In the genomic region with DNA sequence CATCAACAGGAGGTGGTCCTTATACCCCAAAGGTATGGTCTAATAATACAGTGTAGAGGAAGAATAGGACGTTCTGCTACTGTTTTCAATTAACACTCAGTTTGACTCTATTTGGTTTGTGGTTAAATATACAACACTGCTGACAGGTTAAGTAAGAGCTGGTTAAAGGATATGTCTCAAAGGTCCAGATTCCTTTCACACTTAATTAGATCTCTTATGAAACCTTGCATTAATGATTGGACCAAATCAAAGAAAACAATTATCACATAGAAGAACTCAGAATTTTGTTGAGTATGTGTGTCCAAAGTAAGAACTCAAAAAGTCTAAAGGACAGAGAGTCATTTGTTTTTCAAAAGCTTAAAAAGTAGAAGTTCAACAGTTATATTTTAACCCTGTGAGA, we compare ENCODE assay signal across 26 cellular contexts. TPM values are rescaled to one million over a fixed set of nuclear protein-coding genes. Genes with fewer than 3 reads are reported as not detected.
DNase-seq lines count a peak whose midpoint lies in the region; ATAC-seq, FAIRE-seq and TF ChIP-seq lines count a peak whose summit lies in the region.
"Had no signal": no experiment of that assay in that cellular context is flagged by ENCODE, and none has a peak within 500 bp of the region (broad histone marks: within the 10 kb centered on the region; RNA-seq: fewer than 3 reads in every experiment).

No MANE protein-coding gene starts in this region.

- no peak for TF ChIP-seq RAD21 in HepG2 (CRISPR knock-in tag; IDR thresholded peaks at IDR 0.05)

- TF ChIP-seq EP300 in HepG2 (IDR thresholded peaks at IDR 0.05; ENCODE audit: low read depth in 2 of 2, low read length in 2 of 2), result no peak
- TF ChIP-seq EP300 in HepG2 (CRISPR knock-in tag; IDR thresholded peaks at IDR 0.05; ENCODE audit: borderline replicate concordance), result no peak

- no peaks in the 10 kb centered on the region; a peak in 1 of 5 replicates for H3K27me3 ChIP-seq in HepG2 (ENCODE audit: control insufficient read depth in 1 of 2, insufficient read depth in 2 of 2, low read length in 2 of 2)
- H3K27me3 ChIP-seq in right lobe of liver, result no peaks in the 10 kb centered on the region
- no peaks in the 10 kb centered on the region for H3K27me3 ChIP-seq in psoas muscle (ENCODE audit: insufficient read depth in 3 of 3, low read length in 2 of 3)
- H3K27me3 ChIP-seq: BE2C; BLaER1 treated with 17β-estradiol and CSF1 and Interleukin-3, amounts not matched to agents 10 nM and 100 nM had no signal

- ATAC-seq in HepG2, result no peak; the same call in 2 of the 3 replicates
- no peak for ATAC-seq in right lobe of liver
- peak in 2 of 4 donors; percentile 15 to 24 for ATAC-seq in psoas muscle
- no peak for ATAC-seq in GM19035 (IDR thresholded peaks at IDR 0.05; ENCODE audit: unreplicated experiment)
- no peak for ATAC-seq in mucosa of descending colon
- ATAC-seq: GM12878, GM23338, HCT116 had no signal

- no peak overlapping the region for H2AFZ ChIP-seq in HepG2 (ENCODE audit: low read length)
- H2AFZ ChIP-seq: GM23338 had no signal

- FAIRE-seq in HepG2 (lab: Jason Lieb, UNC), result no peak
- FAIRE-seq: A204.1, D721Med, GM12878 had no signal

- H3K4me1 ChIP-seq in HepG2 (ENCODE audit: insufficient read depth, low read length) (peaks cover 11% of the 10 kb centered on the region), right lobe of liver (no peaks in the 10 kb centered on the region), psoas muscle (no peaks in the 10 kb centered on the region), mucosa of descending colon (ENCODE audit: low read depth) (no peaks in the 10 kb centered on the region)
- H3K4me1 ChIP-seq: BE2C; BLaER1 treated with 17β-estradiol and CSF1 and Interleukin-3, amounts not matched to agents 10 nM and 100 nM had no signal

- POLR2A ChIA-PET in HepG2 (lab: Yijun Ruan, JAX), result no interaction called here

- peak overlapping the region; percentile 24; the same call in 1 of the 2 replicates for H3K4me2 ChIP-seq in HepG2 (ENCODE audit: low read depth, low read length)
- H3K4me2 ChIP-seq: BLaER1 treated with 17β-estradiol and CSF1 and Interleukin-3, amounts not matched to agents 10 nM and 100 nM; GM23338 had no signal

- DNase-seq in HepG2 (ENCODE audit: low spot score) (no peak), right lobe of liver (no peak), epithelial cell of proximal tubule (ENCODE audit: low read depth) (peak; percentile 61), psoas muscle (no peak), coronary artery (ENCODE audit: low spot score) (no peak), mucosa of descending colon (no peak)
- DNase-seq: ACHN; AML-193; BE2C; CD4-positive, alpha-beta T cell; CD8-positive, alpha-beta memory T cell; DMS 273 treated with DMSO at 0.1 percent for 48 hours; DMS79; EL; GDM1; H9 had no signal

- H3K9me3 ChIP-seq in HepG2 (ENCODE audit: low read length), result no peaks in the 10 kb centered on the region
- H3K9me3 ChIP-seq in right lobe of liver, result no peaks in the 10 kb centered on the region
- no peaks in the 10 kb centered on the region for H3K9me3 ChIP-seq in psoas muscle
- H3K9me3 ChIP-seq in mucosa of descending colon, result no peaks in the 10 kb centered on the region
- H3K9me3 ChIP-seq: BE2C had no signal

- H3K79me2 ChIP-seq in HepG2 (ENCODE audit: insufficient read depth, low read length), result no peaks in the 10 kb centered on the region

- H3K36me3 ChIP-seq in HepG2 (replicated peaks in 1 of 2; ENCODE audit: control insufficient read depth in 1 of 2, insufficient read depth in 2 of 2, low read length in 2 of 2) (no peaks in the 10 kb centered on the region), right lobe of liver (no peaks in the 10 kb centered on the region), psoas muscle (ENCODE audit: insufficient read depth in 1 of 2, low read depth in 1 of 2) (peaks cover 0 to 27% of the 10 kb centered on the region in 2 donors), mucosa of descending colon (ENCODE audit: low read depth) (no peaks in the 10 kb centered on the region)
- H3K36me3 ChIP-seq: BE2C; BLaER1 treated with 17β-estradiol and CSF1 and Interleukin-3, amounts not matched to agents 10 nM and 100 nM had no signal

- BruUV-seq in HepG2 (replicated peaks; lab: Mats Ljungman, UMichigan), result no TSS peak

- CTCF ChIA-PET in HepG2 (lab: Yijun Ruan, JAX; ENCODE audit: low intra/inter-chr PET ratio, low total read pairs), result no interaction called here

- TF ChIP-seq CTCF in HepG2 (CRISPR knock-in tag; IDR thresholded peaks at IDR 0.05), result no peak
- no peak for TF ChIP-seq CTCF in right lobe of liver (IDR thresholded peaks at IDR 0.05)
- TF ChIP-seq CTCF in epithelial cell of proximal tubule (conservative IDR thresholded peaks at IDR 0.05; ENCODE audit: low read depth, low read length), result no peak
- no peak for TF ChIP-seq CTCF in psoas muscle (IDR thresholded peaks at IDR 0.05)
- no peak for TF ChIP-seq CTCF in coronary artery (IDR thresholded peaks at IDR 0.05)
- TF ChIP-seq CTCF in mucosa of descending colon (IDR thresholded peaks at IDR 0.05), result no peak

- in situ Hi-C loops in HepG2 (cut with HindIII; ENCODE audit: extremely low pct_ligation_motif_present, low pct_unique_long_range_greater_than_20kb), result no loop called here

- no peak overlapping the region for H3K9ac ChIP-seq in HepG2 (ENCODE audit: insufficient read depth, low read depth, low read length)
- H3K9ac ChIP-seq: BLaER1 treated with 17β-estradiol and CSF1 and Interleukin-3, amounts not matched to agents 10 nM and 100 nM had no signal

- no peaks in the 10 kb centered on the region for H4K20me1 ChIP-seq in HepG2 (ENCODE audit: insufficient read depth, low read length)
- H4K20me1 ChIP-seq: BLaER1 treated with 17β-estradiol and CSF1 and Interleukin-3, amounts not matched to agents 10 nM and 100 nM had no signal

- H3K27ac ChIP-seq in HepG2 (ENCODE audit: extremely low read length, insufficient read depth, low read length) (no peak overlapping the region), right lobe of liver (no peak overlapping the region), psoas muscle (peak overlapping the region; percentile 7), coronary artery (no peak overlapping the region)
- H3K27ac ChIP-seq: 22Rv1; BLaER1 treated with 17β-estradiol and CSF1 and Interleukin-3, amounts not matched to agents 10 nM and 100 nM had no signal

- 0% methylated on average over 1 of the region's 1 CpG for WGBS in HepG2 (ENCODE audit: low lambda C conversion rate)
- 30% methylated on average over 1 of the region's 1 CpG for WGBS in right lobe of liver (ENCODE audit: insufficient coverage, low coverage, low lambda C conversion rate, missing lambda C conversion rate)
- WGBS in psoas muscle, 3 donors, result 21 to 51% (median 47%) methylated on average over 1 of the region's 1 CpG

- H3K4me3 ChIP-seq in HepG2 (replicated peaks in 1 of 3; ENCODE audit: insufficient read depth in 1 of 3, low read depth in 2 of 3, low read length in 3 of 3) (no peak overlapping the region), right lobe of liver (no peak overlapping the region), epithelial cell of proximal tubule (ENCODE audit: low read depth, low read length) (no peak overlapping the region), psoas muscle (no peak overlapping the region), coronary artery (no peak overlapping the region), mucosa of descending colon (no peak overlapping the region)
- H3K4me3 ChIP-seq: BLaER1 treated with 17β-estradiol and CSF1 and Interleukin-3, amounts not matched to agents 10 nM and 100 nM; GM12878; GM23338 had no signal

- intact Hi-C loops in HepG2 (cut with micrococcal nuclease; ENCODE audit: unreplicated experiment), result no loop called here
- intact Hi-C loops in right lobe of liver (cut with DNase I), result no loop called here
- intact Hi-C loops in psoas muscle (cut with DNase I), result no loop called here
- intact Hi-C loops in mucosa of descending colon (cut with DNase I, micrococcal nuclease), result no loop called here

- TF ChIP-seq POLR2A in HepG2 (IDR thresholded peaks at IDR 0.05; ENCODE audit: insufficient read depth in 1 of 2, low read depth in 2 of 2, low read length in 2 of 2), result no peak
- TF ChIP-seq POLR2A in right lobe of liver (IDR thresholded peaks at IDR 0.05), result no peak

RNA-seq across cellular contexts. Expression of gene MRLN, which starts 18.0 kb away (rescaled TPM):
- total RNA-seq in HepG2 (2016; rRNA removed; fragmentation: Illumina TruSeq; extraction: Trizol), result not detected in 2 replicates
- not detected in 2 replicates for total RNA-seq in HepG2 (2016; cell fraction: cytosol; rRNA removed; fragmentation: Illumina TruSeq; extraction: Trizol; ENCODE audit: low read depth)
- total RNA-seq in HepG2 (2016; cell fraction: insoluble cytoplasmic fraction; rRNA removed; fragmentation: Illumina TruSeq; extraction: Trizol), result not detected in 2 replicates
- not detected in 2 replicates for total RNA-seq in HepG2 (2016; cell fraction: membrane; rRNA removed; fragmentation: Illumina TruSeq; extraction: Trizol)
- total RNA-seq in HepG2 (2016; cell fraction: nucleus; rRNA removed; fragmentation: Illumina TruSeq; extraction: Trizol), result not detected in 2 replicates
- polyA plus RNA-seq in HepG2 (2011; rRNA removed), result not detected in 2 replicates
- polyA plus RNA-seq in HepG2 (2011; cell fraction: cytosol; rRNA removed), result not detected in 2 replicates
- polyA plus RNA-seq in HepG2 (2011; cell fraction: nucleus; rRNA removed), result not detected in 2 replicates
- polyA plus RNA-seq in HepG2 (2012), result not detected in 2 replicates
- polyA plus RNA-seq in HepG2 (2016; cell fraction: cytosol; fragmentation: Illumina TruSeq; extraction: Trizol; ENCODE audit: low read depth), result not detected in 2 replicates
- not detected in 2 replicates for polyA plus RNA-seq in HepG2 (2016; cell fraction: insoluble cytoplasmic fraction; fragmentation: Illumina TruSeq; extraction: Trizol; ENCODE audit: low read depth)
- polyA plus RNA-seq in HepG2 (2016; cell fraction: membrane; fragmentation: Illumina TruSeq; extraction: Trizol; ENCODE audit: low read depth), result not detected in 2 replicates
- not detected in 2 replicates for polyA plus RNA-seq in HepG2 (2016; cell fraction: nucleus; fragmentation: Illumina TruSeq; extraction: Trizol; ENCODE audit: insufficient read depth, low read depth)
- polyA minus RNA-seq in HepG2 (2011; rRNA and poly(A)+ RNA removed; ENCODE audit: low replicate concordance), result not detected in 2 replicates
- polyA minus RNA-seq in HepG2 (2011; cell fraction: cytosol; rRNA and poly(A)+ RNA removed), result not detected in 2 replicates
- polyA minus RNA-seq in HepG2 (2011; cell fraction: nucleus; rRNA and poly(A)+ RNA removed), result not detected in 2 replicates
- not detected for total RNA-seq in right lobe of liver
- not detected in 2 replicates for total RNA-seq in epithelial cell of proximal tubule
- total RNA-seq in psoas muscle, result 100 to 1,000 TPM in 2 of 4 donors, 10 to 100 TPM in 2; 82.0 to 219 (median 103) TPM
- 100 to 1,000 TPM in 2 of 3 donors, 10 to 100 TPM in 1; 15.1 to 738 (median 297) TPM for polyA plus RNA-seq in psoas muscle
- total RNA-seq in mucosa of descending colon, result not detected
- total RNA-seq: CD8-positive, alpha-beta memory T cell; GM12878; GM23338; H4; H9 had no signal
- polyA plus RNA-seq: CD14-positive monocyte; CD8-positive, alpha-beta memory T cell; GM23338 had no signal

RNA-seq across cellular contexts. Expression of gene SLC16A9, which starts 25.6 kb away (rescaled TPM):
- 0.07 and 0.09 TPM in 2 replicates for total RNA-seq in HepG2 (2016; rRNA removed; fragmentation: Illumina TruSeq; extraction: Trizol)
- not detected in 2 replicates for total RNA-seq in HepG2 (2016; cell fraction: cytosol; rRNA removed; fragmentation: Illumina TruSeq; extraction: Trizol; ENCODE audit: low read depth)
- 0.04 and 0.09 TPM in 2 replicates for total RNA-seq in HepG2 (2016; cell fraction: insoluble cytoplasmic fraction; rRNA removed; fragmentation: Illumina TruSeq; extraction: Trizol)
- not detected in 2 replicates for total RNA-seq in HepG2 (2016; cell fraction: membrane; rRNA removed; fragmentation: Illumina TruSeq; extraction: Trizol)
- total RNA-seq in HepG2 (2016; cell fraction: nucleus; rRNA removed; fragmentation: Illumina TruSeq; extraction: Trizol), result 0.09 TPM in 1 of 2 replicates, not detected in the other
- 0.01 and 0.08 TPM in 2 replicates for polyA plus RNA-seq in HepG2 (2011; rRNA removed)
- 0.01 and 0.06 TPM in 2 replicates for polyA plus RNA-seq in HepG2 (2011; cell fraction: cytosol; rRNA removed)
- 0.09 TPM in 1 of 2 replicates, not detected in the other for polyA plus RNA-seq in HepG2 (2011; cell fraction: nucleus; rRNA removed)
- polyA plus RNA-seq in HepG2 (2012), result 0.04 TPM in 1 of 2 replicates, not detected in the other
- polyA plus RNA-seq in HepG2 (2016; cell fraction: cytosol; fragmentation: Illumina TruSeq; extraction: Trizol; ENCODE audit: low read depth), result not detected in 2 replicates
- 0.08 TPM in 1 of 2 replicates, not detected in the other for polyA plus RNA-seq in HepG2 (2016; cell fraction: insoluble cytoplasmic fraction; fragmentation: Illumina TruSeq; extraction: Trizol; ENCODE audit: low read depth)
- not detected in 2 replicates for polyA plus RNA-seq in HepG2 (2016; cell fraction: membrane; fragmentation: Illumina TruSeq; extraction: Trizol; ENCODE audit: low read depth)
- 0.25 TPM in 1 of 2 replicates, not detected in the other for polyA plus RNA-seq in HepG2 (2016; cell fraction: nucleus; fragmentation: Illumina TruSeq; extraction: Trizol; ENCODE audit: insufficient read depth, low read depth)
- not detected in 2 replicates for polyA minus RNA-seq in HepG2 (2011; rRNA and poly(A)+ RNA removed; ENCODE audit: low replicate concordance)
- not detected in 2 replicates for polyA minus RNA-seq in HepG2 (2011; cell fraction: cytosol; rRNA and poly(A)+ RNA removed)
- polyA minus RNA-seq in HepG2 (2011; cell fraction: nucleus; rRNA and poly(A)+ RNA removed), result 0.12 TPM in 1 of 2 replicates, not detected in the other
- 1 to 10 TPM in 2 of 6 experiments, under 1 TPM in 2, not detected in 2; 0.42 to 1.2 (median 0.89) TPM for total RNA-seq in right lobe of liver
- total RNA-seq in epithelial cell of proximal tubule, result 2.9 and 3.5 TPM in 2 replicates
- total RNA-seq in psoas muscle, result 1 to 10 TPM in 2 of 4 donors, under 1 TPM in 2; 0.64 to 2.5 (median 1.2) TPM
- polyA plus RNA-seq in psoas muscle, result 1 to 10 TPM in 1 of 3 donors, under 1 TPM in 2; 0.01 to 3.1 (median 0.57) TPM
- total RNA-seq in mucosa of descending colon, result 10 to 100 TPM in 2 of 3 donors, 1 to 10 TPM in 1; 7.2 to 34.9 (median 28.8) TPM
- total RNA-seq: CD4-positive, alpha-beta T cell had no signal
- polyA plus RNA-seq: CD14-positive monocyte; CD8-positive, alpha-beta memory T cell had no signal

Comparison
In these comparisons a context has a peak if more than half of its experiments do, and no peak if none do; other contexts are left out.
1. RNA of gene MRLN, which starts 18.0 kb away (total RNA-seq): 82.0 to 219 TPM in psoas muscle; not detected in HepG2, not detected in right lobe of liver, not detected in epithelial cell of proximal tubule and not detected in mucosa of descending colon; every median in the first group is over 10 times any median in the second.